1 cellular context compared by ENCODE assay signal in the genomic region with DNA sequence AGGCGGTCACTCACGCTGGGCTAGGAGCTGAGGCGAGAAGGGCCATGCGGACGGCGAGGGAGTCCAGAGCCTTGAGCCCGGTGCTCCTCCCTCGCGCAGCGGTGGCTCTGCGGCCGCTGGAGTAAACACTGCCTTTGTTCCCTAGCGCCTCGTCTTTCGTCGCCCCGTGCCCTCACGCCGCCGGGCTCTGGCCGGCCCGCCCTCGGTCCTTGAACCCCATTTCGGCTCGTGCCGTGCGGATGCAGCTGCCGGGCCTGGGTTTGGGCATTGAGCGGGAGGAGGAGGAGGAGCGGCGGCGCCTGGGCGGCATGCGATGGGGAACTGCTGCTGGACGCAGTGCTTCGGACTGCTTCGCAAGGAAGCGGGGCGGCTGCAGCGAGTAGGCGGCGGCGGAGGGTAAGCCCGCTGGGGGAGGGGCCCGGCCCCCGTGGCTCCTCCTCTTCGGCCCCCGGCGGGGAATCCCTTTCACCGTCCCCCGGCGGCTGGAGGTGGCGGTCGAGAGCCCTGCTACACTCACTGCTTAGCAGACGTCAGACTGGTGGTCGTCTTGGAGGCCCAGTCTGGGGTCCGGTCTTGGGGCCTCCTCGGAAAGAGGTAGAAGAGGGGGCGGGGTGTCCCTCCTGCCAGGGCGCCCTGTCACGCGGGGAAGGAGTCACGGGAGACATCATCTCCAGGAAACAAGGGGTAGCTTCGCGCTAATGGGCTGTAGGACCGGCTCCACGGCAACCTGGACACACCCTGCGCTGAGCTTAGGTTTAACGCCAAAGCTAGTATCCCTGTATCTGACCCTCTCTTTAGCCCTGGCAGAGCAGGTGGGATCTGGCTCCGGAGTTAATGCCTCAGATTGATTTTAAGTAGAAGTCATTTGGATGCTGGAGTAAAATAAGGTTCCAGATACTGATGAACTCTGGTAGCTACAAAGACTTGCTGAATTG.
A peak's percentile ranks its signal among the peaks of the same experiment; 100 is the strongest.
TF ChIP-seq lines count a peak whose summit lies in the region.

A gene with protein sequence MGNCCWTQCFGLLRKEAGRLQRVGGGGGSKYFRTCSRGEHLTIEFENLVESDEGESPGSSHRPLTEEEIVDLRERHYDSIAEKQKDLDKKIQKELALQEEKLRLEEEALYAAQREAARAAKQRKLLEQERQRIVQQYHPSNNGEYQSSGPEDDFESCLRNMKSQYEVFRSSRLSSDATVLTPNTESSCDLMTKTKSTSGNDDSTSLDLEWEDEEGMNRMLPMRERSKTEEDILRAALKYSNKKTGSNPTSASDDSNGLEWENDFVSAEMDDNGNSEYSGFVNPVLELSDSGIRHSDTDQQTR (plus strand): TSS at position 9 of the 935 bp plus-strand sequence. CDS start 305 bp downstream, at position 314.

TF ChIP-seq in H1, 55 proteins besides CTCF, POLR2A, EP300 and RAD21 (continued from another document):
- TF ChIP-seq HDAC2 (IDR thresholded peaks at IDR 0.05; ENCODE audit: borderline replicate concordance in 1 of 2, low read depth in 2 of 2, low read length in 2 of 2) = 0 out of 4 replicates have a peak, but pooled peaks of 1 of the 2 experiments have one; percentile 38
- no peak for TF ChIP-seq BCL11A (IDR thresholded peaks at IDR 0.05; ENCODE audit: low read depth in 2 of 2, low read length in 2 of 2)
- TF ChIP-seq, protein P1, sequence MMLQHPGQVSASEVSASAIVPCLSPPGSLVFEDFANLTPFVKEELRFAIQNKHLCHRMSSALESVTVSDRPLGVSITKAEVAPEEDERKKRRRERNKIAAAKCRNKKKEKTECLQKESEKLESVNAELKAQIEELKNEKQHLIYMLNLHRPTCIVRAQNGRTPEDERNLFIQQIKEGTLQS (IDR thresholded peaks at IDR 0.05; ENCODE audit: insufficient read depth, low read depth, low read length) = no peak
